ENCODE assay signal across 8 cellular contexts in genomic region chr2:171522804-171523338, GRCh38. TPM values are rescaled to one million over a fixed set of nuclear protein-coding genes. Genes with fewer than 3 reads are reported as not detected.
DNase-seq lines count a peak whose midpoint lies in the region; ATAC-seq and TF ChIP-seq lines count a peak whose summit lies in the region.

No MANE protein-coding gene starts in this region.

- under 1% methylated on average over 46 of the region's 55 CpGs for WGBS in smooth muscle cell (ENCODE audit: low lambda C conversion rate)

- no peaks in the 10 kb centered on the region for H3K36me3 Mint-ChIP-seq in MCF 10A (ENCODE audit: insufficient read depth, unreplicated experiment)

- TF ChIP-seq CTCF in NB4 (IDR thresholded peaks at IDR 0.05; ENCODE audit: low read depth, low read length): no peak
- no peak for TF ChIP-seq CTCF in MCF 10A (IDR thresholded peaks at IDR 0.05; ENCODE audit: unreplicated experiment)
- no peak for TF ChIP-seq CTCF in smooth muscle cell (IDR thresholded peaks at IDR 0.05; ENCODE audit: borderline replicate concordance, insufficient read depth, poor library complexity, severe bottlenecking)

- no peaks in the 10 kb centered on the region for H3K9me3 ChIP-seq in smooth muscle cell (replicated peaks; ENCODE audit: low read depth)

- peaks cover 5% of the 10 kb centered on the region for H4K20me1 ChIP-seq in smooth muscle cell (ENCODE audit: low read depth)

- intact Hi-C loops in MCF 10A (cut with micrococcal nuclease): no loop called here

- H3K27ac ChIP-seq in smooth muscle cell (ENCODE audit: low read depth): peak overlapping the region; percentile 66

- H3K27me3 Mint-ChIP-seq in MCF 10A (ENCODE audit: insufficient read depth, unreplicated experiment): no peaks in the 10 kb centered on the region

- H3K4me1 Mint-ChIP-seq in MCF 10A (ENCODE audit: insufficient read depth, unreplicated experiment): peaks cover 15% of the 10 kb centered on the region

- POLR2A ChIA-PET in MCF 10A (lab: Yijun Ruan, JAX): interaction anchor here (0.5 to 4.8 kb wide), 30 partner anchors 9 to 1511 kb away, joined by 3 to 108 read pairs (median 4); partner anchors contain the start of genes DCAF17, DYNC1I2, GORASP2 and METTL8

- H3F3A ChIP-seq in smooth muscle cell (ENCODE audit: low read depth): no peaks in the 10 kb centered on the region

- H3K4me3 Mint-ChIP-seq in MCF 10A (ENCODE audit: unreplicated experiment): peak overlapping the region; percentile 85

- no peaks in the 10 kb centered on the region for H3K36me3 ChIP-seq in smooth muscle cell (ENCODE audit: low read depth)

- peak overlapping the region; percentile 75 for H3K4me3 ChIP-seq in NB4 (ENCODE audit: low read depth, low read length)
- H3K4me3 ChIP-seq in smooth muscle cell: peak overlapping the region; percentile 88

- peak overlapping the region; percentile 76 for H3K9ac ChIP-seq in smooth muscle cell (ENCODE audit: low read depth)

- ATAC-seq in GM21529 (IDR thresholded peaks at IDR 0.05; ENCODE audit: unreplicated experiment) (peak; percentile 41), GM18870 (IDR thresholded peaks at IDR 0.05; ENCODE audit: unreplicated experiment) (no peak)

- H3K4me2 ChIP-seq in smooth muscle cell: peak overlapping the region; percentile 99

- no peaks in the 10 kb centered on the region for H3K9me3 Mint-ChIP-seq in MCF 10A (ENCODE audit: unreplicated experiment)

- no peak for TF ChIP-seq POLR2A in NB4 (IDR thresholded peaks at IDR 0.05; ENCODE audit: extremely low read depth, insufficient read length)

- CTCF ChIA-PET in MCF 10A (lab: Yijun Ruan, JAX): interaction anchor here (0.5 to 1.4 kb wide), 3 partner anchors 9 to 89 kb away, joined by 3 to 4 read pairs (median 4); partner anchors contain the start of genes DCAF17 and METTL8

- peaks cover 22% of the 10 kb centered on the region for H3K79me2 ChIP-seq in smooth muscle cell (ENCODE audit: low read depth)

- H3K27me3 ChIP-seq in smooth muscle cell (ENCODE audit: low read depth): no peaks in the 10 kb centered on the region

- no peak overlapping the region for H3K27ac Mint-ChIP-seq in MCF 10A (ENCODE audit: low read depth, unreplicated experiment)

- H3K4me1 ChIP-seq in smooth muscle cell (ENCODE audit: low read depth): no peaks in the 10 kb centered on the region

- BruUV-seq in MCF 10A (replicated peaks; lab: Mats Ljungman, UMichigan): no TSS peak

- H2AFZ ChIP-seq in smooth muscle cell (ENCODE audit: low read depth): peak overlapping the region; percentile 92

- DNase-seq in GM03348 (ENCODE audit: low spot score): peak; percentile 63
- DNase-seq in NB4 (ENCODE audit: low read depth): peak; percentile 69
- DNase-seq in MCF 10A (ENCODE audit: unreplicated experiment): no peak
- DNase-seq in iris pigment epithelial cell (ENCODE audit: low read depth): peak; percentile 67
- peak; percentile 66 for DNase-seq in smooth muscle cell (lab: John Stamatoyannopoulos, UW; ENCODE audit: unreplicated experiment)
- no peak for DNase-seq in RPMI8226

RNA-seq across cellular contexts. Expression of gene CYBRD1, which starts 0.6 kb away (rescaled TPM):
- total RNA-seq in MCF 10A (2022) (8.9 and 15.8 TPM in 2 replicates), smooth muscle cell (61.5 and 77.8 TPM in 2 replicates)
- 33.3 and 41.3 TPM in 2 replicates for polyA plus RNA-seq in smooth muscle cell

Comparison
In these comparisons a context has a peak if more than half of its experiments do, and no peak if none do; other contexts are left out.
1. DNase-seq: peak in GM03348 (single experiment), NB4 (single experiment), iris pigment epithelial cell (single experiment) and smooth muscle cell (single experiment); none in MCF 10A (single experiment) and RPMI8226 (single experiment).